Comparison of ENCODE assay signal across 9 cellular contexts in genomic region chr19:14347999-14348889, GRCh38. TPM values are rescaled to one million over a fixed set of nuclear protein-coding genes. Genes with fewer than 3 reads are reported as not detected.
A peak's percentile ranks its signal among the peaks of the same experiment; 100 is the strongest.
DNase-seq lines count a peak whose midpoint lies in the region; ATAC-seq and TF ChIP-seq lines count a peak whose summit lies in the region.
"Had no signal": no experiment of that assay in that cellular context is flagged by ENCODE, and none has a peak within 500 bp of the region (broad histone marks: within the 10 kb centered on the region; RNA-seq: fewer than 3 reads in every experiment).

No MANE protein-coding gene starts in this region.

- TF ChIP-seq CTCF in thyroid gland (IDR thresholded peaks at IDR 0.05) = peak; percentile 60 to 93 (median 84)

- H3K36me3 ChIP-seq in thyroid gland = no peaks in the 10 kb centered on the region

- no peaks in the 10 kb centered on the region for H3K27me3 ChIP-seq in thyroid gland

- no peaks in the 10 kb centered on the region for H3K9me3 ChIP-seq in thyroid gland

- H3K4me1 ChIP-seq in thyroid gland = peaks cover 0 to 6% of the 10 kb centered on the region in 2 donors

- H3K9me3 Mint-ChIP-seq in natural killer cell treated with Interleukin-12 subunit alpha and Interleukin-12 subunit beta and Interleukin-15 and Interleukin-18, amount 100 ng/mL, for 72 hours = no peaks in the 10 kb centered on the region

- peak overlapping the region in 1 of 2 donors; percentile 31 for H3K27ac Mint-ChIP-seq in natural killer cell treated with Interleukin-12 subunit alpha and Interleukin-12 subunit beta and Interleukin-15 and Interleukin-18, amount 100 ng/mL, for 72 hours

- no peak overlapping the region for H3K4me3 ChIP-seq in thyroid gland (replicated peaks in 1 of 3)

- intact Hi-C loops in thyroid gland (cut with DNase I) = loop anchor here (5.0 to 10.0 kb wide), 2 partner anchors 153 to 201 kb away; no protein-coding TSS in a partner anchor

- no peaks in the 10 kb centered on the region for H3K27me3 Mint-ChIP-seq in natural killer cell treated with Interleukin-12 subunit alpha and Interleukin-12 subunit beta and Interleukin-15 and Interleukin-18, amount 100 ng/mL, for 72 hours

- H3K4me3 Mint-ChIP-seq in natural killer cell treated with Interleukin-12 subunit alpha and Interleukin-12 subunit beta and Interleukin-15 and Interleukin-18, amount 100 ng/mL, for 72 hours = peak overlapping the region; percentile 72

- no peak overlapping the region for H3K27ac ChIP-seq in thyroid gland
- H3K27ac ChIP-seq: skin epidermis had no signal

- H3K36me3 Mint-ChIP-seq in natural killer cell treated with Interleukin-12 subunit alpha and Interleukin-12 subunit beta and Interleukin-15 and Interleukin-18, amount 100 ng/mL, for 72 hours = no peaks in the 10 kb centered on the region

- ATAC-seq in natural killer cell treated with Interleukin-12 subunit alpha and Interleukin-12 subunit beta and Interleukin-15 and Interleukin-18, amount 100 ng/mL, for 72 hours = peak; percentile 80 to 84
- no peak for ATAC-seq in HG02588 (IDR thresholded peaks at IDR 0.05; ENCODE audit: unreplicated experiment)

- 17 to 19% methylated on average over 33 to 35 of the region's 36 CpGs for WGBS in thyroid gland, 2 donors

- peaks cover 8 to 14% of the 10 kb centered on the region in 2 donors for H3K4me1 Mint-ChIP-seq in natural killer cell treated with Interleukin-12 subunit alpha and Interleukin-12 subunit beta and Interleukin-15 and Interleukin-18, amount 100 ng/mL, for 72 hours (ENCODE audit: low read depth in 2 of 2)

- TF ChIP-seq POLR2A in erythroblast (IDR thresholded peaks at IDR 0.05; ENCODE audit: low read length) (no peak), thyroid gland (IDR thresholded peaks at IDR 0.05) (no peak)

- DNase-seq in NCI-H748 (lab: John Stamatoyannopoulos, UW; ENCODE audit: unreplicated experiment) (peak; percentile 31), NCI-H748 treated with DMSO at 0.1 percent for 48 hours (lab: John Stamatoyannopoulos, UW) (no peak), NCI-H2227 (lab: John Stamatoyannopoulos, UW; ENCODE audit: unreplicated experiment) (peak; percentile 60), erythroblast (lab: John Stamatoyannopoulos, UW) (peak; percentile 51 to 62), thyroid gland (peak; percentile 43 to 53)
- peak; percentile 76 for DNase-seq in activated T-cell treated with anti-CD3 and anti-CD28 coated beads, Interleukin-2, amount 50 U/mL, for 1 hour
- peak; percentile 75 for DNase-seq in natural killer cell treated with Interleukin-12 subunit alpha and Interleukin-12 subunit beta and Interleukin-15 and Interleukin-18, amount 100 ng/mL, for 72 hours (ENCODE audit: low spot score)

RNA-seq across cellular contexts. Expression of gene ADGRE5, which starts 33.0 kb away (rescaled TPM):
- 100 to 1,000 TPM; 348 to 798 TPM for total RNA-seq in natural killer cell treated with Interleukin-12 subunit alpha and Interleukin-12 subunit beta and Interleukin-15 and Interleukin-18, amount 100 ng/mL, for 72 hours
- total RNA-seq in thyroid gland = 10 to 100 TPM; 35.7 to 63.4 (median 37.8) TPM

Comparison
In these comparisons a context has a peak if more than half of its experiments do, and no peak if none do; other contexts are left out.
1. RNA of gene ADGRE5, which starts 33.0 kb away (total RNA-seq): 348 to 798 TPM in natural killer cell treated with Interleukin-12 subunit alpha and Interleukin-12 subunit beta and Interleukin-15 and Interleukin-18, amount 100 ng/mL, for 72 hours; 35.7 to 63.4 TPM in thyroid gland; every median in the first group is over 4 times any median in the second.